8 cellular contexts compared by ENCODE assay signal in the genomic region with DNA sequence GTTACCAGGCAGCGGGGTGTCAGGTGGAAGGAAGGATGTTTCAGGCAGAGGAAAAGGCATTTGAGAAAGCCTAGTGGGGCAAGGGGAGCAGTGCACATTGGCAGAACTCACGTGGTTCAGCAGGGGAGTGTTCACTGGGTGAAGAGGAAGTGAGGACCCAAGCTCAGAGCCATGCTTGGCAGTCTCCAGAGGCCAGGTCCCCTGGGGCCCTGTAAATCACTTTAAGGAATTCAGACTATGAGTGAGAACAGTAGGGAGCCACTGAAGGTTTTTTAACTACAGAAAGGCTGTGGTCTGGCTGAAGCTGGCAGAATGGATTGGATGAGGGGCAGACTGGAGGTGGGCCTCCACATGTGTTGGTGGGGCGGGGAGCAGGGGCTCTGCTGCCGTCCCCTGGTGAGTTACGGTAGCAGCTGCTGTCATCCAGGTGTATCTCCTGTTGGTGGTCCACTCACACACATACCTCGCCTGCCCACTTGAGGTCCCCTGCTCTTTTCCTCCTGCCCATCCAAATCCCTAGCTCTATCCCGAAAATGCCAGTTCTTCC. TPM values are rescaled to one million over a fixed set of nuclear protein-coding genes. Genes with fewer than 3 reads are reported as not detected.
DNase-seq lines count a peak whose midpoint lies in the region; ATAC-seq and TF ChIP-seq lines count a peak whose summit lies in the region.

No MANE protein-coding gene starts in this region.

- H3K36me3 Mint-ChIP-seq in activated naive CD4-positive, alpha-beta T cell treated with anti-CD3 and anti-CD28 coated beads, Interleukin-2, amount 50 U/mL, for 72 hours = no peaks in the 10 kb centered on the region
- no peaks in the 10 kb centered on the region for H3K36me3 Mint-ChIP-seq in nephron progenitor cell (ENCODE audit: low read depth)

- peak; percentile 60 for ATAC-seq in HG02610 (IDR thresholded peaks at IDR 0.05; ENCODE audit: unreplicated experiment)
- ATAC-seq in activated naive CD4-positive, alpha-beta T cell treated with anti-CD3 and anti-CD28 coated beads, Interleukin-2, amount 50 U/mL, for 72 hours = peak; percentile 51 to 68

- TF ChIP-seq CTCF in nephron progenitor cell (IDR thresholded peaks at IDR 0.05) = no peak

- H3K27ac Mint-ChIP-seq in activated naive CD4-positive, alpha-beta T cell treated with anti-CD3 and anti-CD28 coated beads, Interleukin-2, amount 50 U/mL, for 72 hours = peak overlapping the region; percentile 45 to 59
- H3K27ac Mint-ChIP-seq in nephron progenitor cell = no peak overlapping the region

- peaks cover 43% of the 10 kb centered on the region for H3K4me1 Mint-ChIP-seq in nephron progenitor cell

- H3K27me3 Mint-ChIP-seq in nephron progenitor cell (ENCODE audit: low read depth, poor library complexity) = peaks cover 9% of the 10 kb centered on the region

- no peaks in the 10 kb centered on the region for H3K9me3 Mint-ChIP-seq in activated naive CD4-positive, alpha-beta T cell treated with anti-CD3 and anti-CD28 coated beads, Interleukin-2, amount 50 U/mL, for 72 hours
- no peaks in the 10 kb centered on the region for H3K9me3 Mint-ChIP-seq in nephron progenitor cell

- no peak overlapping the region for H3K4me3 Mint-ChIP-seq in nephron progenitor cell

- DNase-seq in DMS 273 (lab: John Stamatoyannopoulos, UW; ENCODE audit: unreplicated experiment) = peak; percentile 19
- DNase-seq in DMS 273 treated with DMSO at 0.1 percent for 48 hours (lab: John Stamatoyannopoulos, UW) = no peak
- peak; percentile 96 for DNase-seq in NAMALWA (ENCODE audit: low spot score)
- no peak for DNase-seq in activated naive CD4-positive, alpha-beta T cell treated with anti-CD3 and anti-CD28 coated beads, Interleukin-2, amount 50 U/mL, for 72 hours (ENCODE audit: low spot score in 2 of 2)
- DNase-seq in nephron progenitor cell = peak; percentile 21
- DNase-seq in cerebellar nuclear complex (lab: John Stamatoyannopoulos, UW) = no peak
- no peak for DNase-seq in NCI-H446 treated with DMSO at 0.1 percent for 48 hours (lab: John Stamatoyannopoulos, UW)

RNA-seq across cellular contexts. Expression of gene CLEC16A, which starts 5.1 kb away (rescaled TPM):
- 10 to 100 TPM; 28.0 to 33.2 TPM for total RNA-seq in activated naive CD4-positive, alpha-beta T cell treated with anti-CD3 and anti-CD28 coated beads, Interleukin-2, amount 50 U/mL, for 72 hours

RNA-seq across cellular contexts. Expression of gene DEXI, which starts 7.2 kb away (rescaled TPM):
- total RNA-seq in activated naive CD4-positive, alpha-beta T cell treated with anti-CD3 and anti-CD28 coated beads, Interleukin-2, amount 50 U/mL, for 72 hours = 10 to 100 TPM; 17.1 to 30.2 TPM

Comparison
In these comparisons a context has a peak if more than half of its experiments do, and no peak if none do; other contexts are left out.
1. DNase-seq: peak in DMS 273 (single experiment), NAMALWA (single experiment) and nephron progenitor cell (single experiment); none in DMS 273 treated with DMSO at 0.1 percent for 48 hours (single experiment), activated naive CD4-positive, alpha-beta T cell treated with anti-CD3 and anti-CD28 coated beads, Interleukin-2, amount 50 U/mL, for 72 hours (0 of 2), cerebellar nuclear complex (0 of 2) and NCI-H446 treated with DMSO at 0.1 percent for 48 hours (single experiment).